In genomic region chr6:34324738-34325444, GRCh38 we compare ENCODE assay signal across 10 cellular contexts.
DNase-seq lines count a peak whose midpoint lies in the region; ATAC-seq, FAIRE-seq and TF ChIP-seq lines count a peak whose summit lies in the region.
"Had no signal": no experiment of that assay in that cellular context is flagged by ENCODE, and none has a peak within 500 bp of the region (broad histone marks: within the 10 kb centered on the region; RNA-seq: fewer than 3 reads in every experiment).

No MANE protein-coding gene starts in this region.

- H3K4me3 ChIP-seq in HepG2 (replicated peaks in 1 of 3; ENCODE audit: insufficient read depth in 1 of 3, low read depth in 2 of 3, low read length in 3 of 3) (no peak overlapping the region), right lobe of liver (no peak overlapping the region), epithelial cell of esophagus (ENCODE audit: low read length) (no peak overlapping the region)

- TF ChIP-seq CTCF in HepG2 (CRISPR knock-in tag; IDR thresholded peaks at IDR 0.05), result no peak
- TF ChIP-seq CTCF in right lobe of liver (IDR thresholded peaks at IDR 0.05), result no peak
- TF ChIP-seq CTCF in epithelial cell of esophagus (IDR thresholded peaks at IDR 0.05; ENCODE audit: insufficient read depth, low read depth, low read length, missing control alignments), result no peak

- no TSS peak for BruUV-seq in HepG2 (replicated peaks; lab: Mats Ljungman, UMichigan)

- peaks cover 7% of the 10 kb centered on the region for H3K79me2 ChIP-seq in HepG2 (ENCODE audit: insufficient read depth, low read length)

- ATAC-seq in HepG2, result no peak
- ATAC-seq in right lobe of liver, result no peak
- ATAC-seq in GM21447 (IDR thresholded peaks at IDR 0.05; ENCODE audit: unreplicated experiment), result no peak

- H3K9me3 ChIP-seq in HepG2 (ENCODE audit: low read length), result no peaks in the 10 kb centered on the region
- H3K9me3 ChIP-seq in right lobe of liver, result no peaks in the 10 kb centered on the region

- H2AFZ ChIP-seq in HepG2 (ENCODE audit: low read length), result no peak overlapping the region

- DNase-seq in HepG2 (ENCODE audit: low spot score) (no peak), right lobe of liver (no peak), epithelial cell of esophagus (ENCODE audit: low read depth) (peak; percentile 67), midbrain (lab: John Stamatoyannopoulos, UW) (peak; percentile 27), NCI-H146 (lab: John Stamatoyannopoulos, UW) (no peak), globus pallidus (ENCODE audit: low spot score) (no peak)
- DNase-seq in stimulated activated CD4-positive, alpha-beta T cell treated with anti-CD3 and anti-CD28 coated beads, Interleukin-4, amount 100 ng/mL, for 24 hours, result no peak
- DNase-seq: naive B cell, NCI-H524 treated with DMSO at 0.1 percent for 48 hours had no signal

- H3K27me3 ChIP-seq in HepG2 (ENCODE audit: control insufficient read depth in 1 of 2, insufficient read depth in 2 of 2, low read length in 2 of 2) (no peaks in the 10 kb centered on the region), right lobe of liver (no peaks in the 10 kb centered on the region)

- 98% methylated on average over 8 of the region's 8 CpGs for WGBS in HepG2 (ENCODE audit: low lambda C conversion rate)
- 85% methylated on average over 5 of the region's 8 CpGs for WGBS in right lobe of liver (ENCODE audit: insufficient coverage, low coverage, low lambda C conversion rate, missing lambda C conversion rate)

- no peak for FAIRE-seq in HepG2 (lab: Jason Lieb, UNC)

- no peak for TF ChIP-seq RAD21 in HepG2 (CRISPR knock-in tag; IDR thresholded peaks at IDR 0.05)

- in situ Hi-C loops in HepG2 (cut with HindIII; ENCODE audit: extremely low pct_ligation_motif_present, low pct_unique_long_range_greater_than_20kb), result no loop called here

- no peaks in the 10 kb centered on the region for H4K20me1 ChIP-seq in HepG2 (ENCODE audit: insufficient read depth, low read length)

- H3K4me2 ChIP-seq in HepG2 (ENCODE audit: low read depth, low read length), result no peak overlapping the region

- TF ChIP-seq EP300 in HepG2 (IDR thresholded peaks at IDR 0.05; ENCODE audit: low read depth in 2 of 2, low read length in 2 of 2), result no peak
- TF ChIP-seq EP300 in HepG2 (CRISPR knock-in tag; IDR thresholded peaks at IDR 0.05; ENCODE audit: borderline replicate concordance), result no peak

- H3K27ac ChIP-seq in HepG2 (ENCODE audit: extremely low read length, insufficient read depth, low read length) (no peak overlapping the region), right lobe of liver (no peak overlapping the region)

- no peak overlapping the region for H3K9ac ChIP-seq in HepG2 (ENCODE audit: insufficient read depth, low read depth, low read length)

- intact Hi-C loops in HepG2 (cut with micrococcal nuclease; ENCODE audit: unreplicated experiment) (no loop called here), right lobe of liver (cut with DNase I) (no loop called here)

- CTCF ChIA-PET in HepG2 (lab: Yijun Ruan, JAX; ENCODE audit: low intra/inter-chr PET ratio, low total read pairs), result no interaction called here

- POLR2A ChIA-PET in HepG2 (lab: Yijun Ruan, JAX), result no interaction called here

- peaks cover 5% of the 10 kb centered on the region; the same call in 1 of the 2 replicates for H3K4me1 ChIP-seq in HepG2 (ENCODE audit: insufficient read depth, low read length)
- no peaks in the 10 kb centered on the region for H3K4me1 ChIP-seq in right lobe of liver

- H3K36me3 ChIP-seq in HepG2 (replicated peaks in 1 of 2; ENCODE audit: control insufficient read depth in 1 of 2, insufficient read depth in 2 of 2, low read length in 2 of 2) (peaks cover 2 to 4% of the 10 kb centered on the region in 2 experiments; a peak in 2 of 5 replicates), right lobe of liver (no peaks in the 10 kb centered on the region)

- TF ChIP-seq POLR2A in HepG2 (IDR thresholded peaks at IDR 0.05; ENCODE audit: insufficient read depth in 1 of 2, low read depth in 2 of 2, low read length in 2 of 2) (no peak), right lobe of liver (IDR thresholded peaks at IDR 0.05) (no peak)

TF ChIP-seq in HepG2, 621 proteins besides CTCF, POLR2A, EP300 and RAD21:
- peak; percentile 36 for TF ChIP-seq RBM22 (optimal IDR thresholded peaks at IDR 0.05; ENCODE audit: low read length)
- TF ChIP-seq ZBTB44 (CRISPR knock-in tag; IDR thresholded peaks at IDR 0.05), result no peak

Comparison
In these comparisons a context has a peak if more than half of its experiments do, and no peak if none do; other contexts are left out.
1. DNase-seq: peak in epithelial cell of esophagus (single experiment) and midbrain (single experiment); none in HepG2 (single experiment), right lobe of liver (0 of 3), NCI-H146 (single experiment), globus pallidus (single experiment) and stimulated activated CD4-positive, alpha-beta T cell treated with anti-CD3 and anti-CD28 coated beads, Interleukin-4, amount 100 ng/mL, for 24 hours (single experiment).